In genomic region chr11:13316528-13316961, GRCh38 we compare ENCODE assay signal across 10 cellular contexts. TPM values are rescaled to one million over a fixed set of nuclear protein-coding genes. Genes with fewer than 3 reads are reported as not detected.
DNase-seq lines count a peak whose midpoint lies in the region; ATAC-seq and TF ChIP-seq lines count a peak whose summit lies in the region.
"Had no signal": no experiment of that assay in that cellular context is flagged by ENCODE, and none has a peak within 500 bp of the region (broad histone marks: within the 10 kb centered on the region; RNA-seq: fewer than 3 reads in every experiment).

No MANE protein-coding gene starts in this region.

- no TSS peak for BruUV-seq in Caco-2 (replicated peaks; lab: Mats Ljungman, UMichigan)

- peaks cover 75 to 88% of the 10 kb centered on the region in 2 donors for H3K4me1 Mint-ChIP-seq in natural killer cell treated with Interleukin-12 subunit alpha and Interleukin-12 subunit beta and Interleukin-15 and Interleukin-18, amount 100 ng/mL, for 72 hours (ENCODE audit: low read depth in 2 of 2)
- peaks cover 7% of the 10 kb centered on the region for H3K4me1 Mint-ChIP-seq in Caco-2 (ENCODE audit: low read depth, unreplicated experiment)

- H3K27ac Mint-ChIP-seq in natural killer cell treated with Interleukin-12 subunit alpha and Interleukin-12 subunit beta and Interleukin-15 and Interleukin-18, amount 100 ng/mL, for 72 hours, result peak overlapping the region; percentile 55 to 89
- H3K27ac Mint-ChIP-seq in Caco-2 (ENCODE audit: unreplicated experiment), result no peak overlapping the region

- DNase-seq in Daoy (ENCODE audit: low read depth), result peak; percentile 89
- DNase-seq in ascending aorta (ENCODE audit: low spot score in 2 of 2), result peak in 1 of 2 donors; percentile 87
- DNase-seq in natural killer cell treated with Interleukin-12 subunit alpha and Interleukin-12 subunit beta and Interleukin-15 and Interleukin-18, amount 100 ng/mL, for 72 hours (ENCODE audit: low spot score), result no peak
- DNase-seq in Caco-2, result no peak
- no peak for DNase-seq in NCI-H774 (lab: John Stamatoyannopoulos, UW)
- DNase-seq in ecto neural progenitor cell (ENCODE audit: low spot score), result no peak
- DNase-seq: activated T-cell treated with anti-CD3 and anti-CD28 coated beads, Interleukin-2, amount 50 U/mL, for 48 hours; NCI-H345 had no signal

- no peaks in the 10 kb centered on the region for H3K27me3 Mint-ChIP-seq in natural killer cell treated with Interleukin-12 subunit alpha and Interleukin-12 subunit beta and Interleukin-15 and Interleukin-18, amount 100 ng/mL, for 72 hours
- no peaks in the 10 kb centered on the region for H3K27me3 Mint-ChIP-seq in Caco-2 (ENCODE audit: insufficient read depth, unreplicated experiment)

- H3K4me3 ChIP-seq in ascending aorta (no peak overlapping the region), Caco-2 (ENCODE audit: low read depth, low read length) (no peak overlapping the region)

- H3K9me3 ChIP-seq in ascending aorta (no peaks in the 10 kb centered on the region), Caco-2 (no peaks in the 10 kb centered on the region)

- intact Hi-C loops in ascending aorta (cut with DNase I) (loop anchor here (5.0 kb wide), 1 partner anchor 39 kb away; the partner anchor contains the start of gene BMAL1), Caco-2 (cut with micrococcal nuclease; ENCODE audit: unreplicated experiment) (no loop called here)

- POLR2A ChIA-PET in Caco-2 (lab: Charles Lee), result no interaction called here

- CTCF ChIA-PET in Caco-2 (lab: Charles Lee), result no interaction called here

- peaks cover 2% of the 10 kb centered on the region for H3K36me3 Mint-ChIP-seq in natural killer cell treated with Interleukin-12 subunit alpha and Interleukin-12 subunit beta and Interleukin-15 and Interleukin-18, amount 100 ng/mL, for 72 hours
- H3K36me3 Mint-ChIP-seq in Caco-2 (ENCODE audit: insufficient read depth, unreplicated experiment), result no peaks in the 10 kb centered on the region

- no peaks in the 10 kb centered on the region for H3K27me3 ChIP-seq in ascending aorta
- no peaks in the 10 kb centered on the region for H3K27me3 ChIP-seq in Caco-2 (replicated peaks; ENCODE audit: control insufficient read depth, insufficient read depth, low read length)

- H3K27ac ChIP-seq in ascending aorta, result peak overlapping the region; percentile 57 to 64

- ATAC-seq in HG02678 (IDR thresholded peaks at IDR 0.05; ENCODE audit: unreplicated experiment) (peak; percentile 36), HG03342 (IDR thresholded peaks at IDR 0.05; ENCODE audit: unreplicated experiment) (no peak)
- peak in 1 of 2 donors; percentile 43 for ATAC-seq in natural killer cell treated with Interleukin-12 subunit alpha and Interleukin-12 subunit beta and Interleukin-15 and Interleukin-18, amount 100 ng/mL, for 72 hours

- no peaks in the 10 kb centered on the region for H3K9me3 Mint-ChIP-seq in natural killer cell treated with Interleukin-12 subunit alpha and Interleukin-12 subunit beta and Interleukin-15 and Interleukin-18, amount 100 ng/mL, for 72 hours
- H3K9me3 Mint-ChIP-seq in Caco-2 (ENCODE audit: unreplicated experiment), result no peaks in the 10 kb centered on the region

- H3K36me3 ChIP-seq in ascending aorta (no peaks in the 10 kb centered on the region), Caco-2 (ENCODE audit: control insufficient read depth, insufficient read depth, low read length) (no peaks in the 10 kb centered on the region)

- TF ChIP-seq CTCF in ascending aorta (IDR thresholded peaks at IDR 0.05) (no peak), Caco-2 (IDR thresholded peaks at IDR 0.05; ENCODE audit: insufficient read depth in 1 of 2, low read depth in 1 of 2, low read length in 1 of 2, severe bottlenecking in 1 of 2, unreplicated experiment in 1 of 2) (no peak)

- no peak overlapping the region for H3K4me3 Mint-ChIP-seq in natural killer cell treated with Interleukin-12 subunit alpha and Interleukin-12 subunit beta and Interleukin-15 and Interleukin-18, amount 100 ng/mL, for 72 hours
- no peak overlapping the region for H3K4me3 Mint-ChIP-seq in Caco-2 (ENCODE audit: unreplicated experiment)

- peaks cover 5 to 35% of the 10 kb centered on the region in 2 donors for H3K4me1 ChIP-seq in ascending aorta
- peaks cover 5% of the 10 kb centered on the region; the same call in 1 of the 2 replicates for H3K4me1 ChIP-seq in Caco-2

RNA-seq across cellular contexts. Expression of gene BMAL1, which starts 39.0 kb away (rescaled TPM):
- 20.1 and 29.8 TPM in 2 replicates for total RNA-seq in Daoy (2014; rRNA removed; shearing (Covaris generic))
- total RNA-seq in ascending aorta (15.9 TPM), Caco-2 (2022) (17.8 and 17.9 TPM in 2 replicates)
- total RNA-seq in natural killer cell treated with Interleukin-12 subunit alpha and Interleukin-12 subunit beta and Interleukin-15 and Interleukin-18, amount 100 ng/mL, for 72 hours, result 10 to 100 TPM; 61.4 to 82.1 TPM
